ENCODE assay signal across 29 cellular contexts in genomic region chr12:9087087-9087835, GRCh38. TPM values are rescaled to one million over a fixed set of nuclear protein-coding genes. Genes with fewer than 3 reads are reported as not detected.
DNase-seq lines count a peak whose midpoint lies in the region; ATAC-seq, FAIRE-seq and TF ChIP-seq lines count a peak whose summit lies in the region.
"Had no signal": no experiment of that assay in that cellular context is flagged by ENCODE, and none has a peak within 500 bp of the region (broad histone marks: within the 10 kb centered on the region; RNA-seq: fewer than 3 reads in every experiment).

No MANE protein-coding gene starts in this region.

- no peaks in the 10 kb centered on the region for H3K36me3 ChIP-seq in CD8-positive, alpha-beta memory T cell (ENCODE audit: insufficient read depth, low read length)
- H3K36me3 ChIP-seq in small intestine (ENCODE audit: control insufficient read depth in 2 of 2, insufficient read depth in 2 of 2, low read length in 2 of 2): peaks cover 0 to 2% of the 10 kb centered on the region in 2 donors

- no peaks in the 10 kb centered on the region for H3K9me3 ChIP-seq in CD8-positive, alpha-beta memory T cell (ENCODE audit: low read length)
- H3K9me3 ChIP-seq in small intestine (ENCODE audit: control insufficient read depth, low read depth): no peaks in the 10 kb centered on the region

- no peak overlapping the region for H3K4me3 Mint-ChIP-seq in activated T-cell treated with anti-CD3 and anti-CD28 coated beads, Interleukin-2, amount 50 U/mL, for 72 hours
- H3K4me3 Mint-ChIP-seq in CD8-positive, alpha-beta memory T cell: no peak overlapping the region
- H3K4me3 Mint-ChIP-seq in effector memory CD8-positive, alpha-beta T cell: no peak overlapping the region
- H3K4me3 Mint-ChIP-seq: B cell; CD4-positive, alpha-beta T cell; CD8-positive, alpha-beta T cell had no signal

- peak; percentile 19 for FAIRE-seq in small intestine (lab: Jason Lieb, UNC)
- FAIRE-seq: A549, GM12891, GM19239 had no signal

- peak overlapping the region; percentile 62 for H3K27ac Mint-ChIP-seq in activated T-cell treated with anti-CD3 and anti-CD28 coated beads, Interleukin-2, amount 50 U/mL, for 72 hours
- H3K27ac Mint-ChIP-seq in CD8-positive, alpha-beta memory T cell: peak overlapping the region in 5 of 8 donors; percentile 9 to 86 (median 40)
- H3K27ac Mint-ChIP-seq in effector memory CD8-positive, alpha-beta T cell: peak overlapping the region; percentile 4 to 74
- H3K27ac Mint-ChIP-seq: B cell; CD4-positive, alpha-beta T cell had no signal

- POLR2A ChIA-PET in CD8-positive, alpha-beta memory T cell (lab: Charles Lee): no interaction called here

- no peaks in the 10 kb centered on the region for H3K27me3 ChIP-seq in CD8-positive, alpha-beta memory T cell (ENCODE audit: insufficient read depth, low read length, poor library complexity, severe bottlenecking)
- H3K27me3 ChIP-seq in small intestine (ENCODE audit: control insufficient read depth in 2 of 2, insufficient read depth in 2 of 2, low read length in 2 of 2): no peaks in the 10 kb centered on the region
- H3K27me3 ChIP-seq: BLaER1 treated with 17β-estradiol and CSF1 and Interleukin-3, amounts not matched to agents 10 nM and 100 nM had no signal

- no peaks in the 10 kb centered on the region for H3K4me1 Mint-ChIP-seq in activated T-cell treated with anti-CD3 and anti-CD28 coated beads, Interleukin-2, amount 50 U/mL, for 72 hours (ENCODE audit: low read depth)
- peaks cover 28 to 36% (median 35%) of the 10 kb centered on the region in 3 donors for H3K4me1 Mint-ChIP-seq in CD8-positive, alpha-beta memory T cell
- H3K4me1 Mint-ChIP-seq in effector memory CD8-positive, alpha-beta T cell (ENCODE audit: low read depth in 2 of 2): peaks cover 11 to 23% of the 10 kb centered on the region in 2 donors
- H3K4me1 Mint-ChIP-seq: B cell had no signal

- no peaks in the 10 kb centered on the region for H3K27me3 Mint-ChIP-seq in activated T-cell treated with anti-CD3 and anti-CD28 coated beads, Interleukin-2, amount 50 U/mL, for 72 hours (ENCODE audit: low read depth)
- peaks cover 0 to 4% of the 10 kb centered on the region in 2 donors for H3K27me3 Mint-ChIP-seq in CD8-positive, alpha-beta memory T cell
- H3K27me3 Mint-ChIP-seq in effector memory CD8-positive, alpha-beta T cell: no peaks in the 10 kb centered on the region
- H3K27me3 Mint-ChIP-seq: B cell; CD4-positive, alpha-beta T cell had no signal

- ATAC-seq in activated T-cell treated with anti-CD3 and anti-CD28 coated beads, Interleukin-2, amount 50 U/mL, for 72 hours (replicated peaks in 1 of 2): no peak
- ATAC-seq in effector memory CD8-positive, alpha-beta T cell (replicated peaks): no peak
- ATAC-seq in esophagus mucosa (no peak), GM19452 (IDR thresholded peaks at IDR 0.05; ENCODE audit: unreplicated experiment) (no peak)
- ATAC-seq: A549; CD8-positive, alpha-beta T cell had no signal

- CTCF ChIA-PET in CD8-positive, alpha-beta memory T cell (lab: Charles Lee): no interaction called here

- no peak overlapping the region for H3K27ac ChIP-seq in CD8-positive, alpha-beta memory T cell (ENCODE audit: low read depth, low read length)
- H3K27ac ChIP-seq in small intestine (ENCODE audit: low read depth in 1 of 2, low read length in 1 of 2): no peak overlapping the region
- H3K27ac ChIP-seq: 22Rv1; A549; BLaER1 treated with 17β-estradiol and CSF1 and Interleukin-3, amounts not matched to agents 10 nM and 100 nM; C4-2B had no signal

- H3K4me1 ChIP-seq in CD8-positive, alpha-beta memory T cell (ENCODE audit: insufficient read depth, low read length): no peaks in the 10 kb centered on the region
- H3K4me1 ChIP-seq in small intestine (ENCODE audit: control insufficient read depth in 2 of 2, insufficient read depth in 1 of 2, low read depth in 1 of 2, low read length in 1 of 2): no peaks in the 10 kb centered on the region
- H3K4me1 ChIP-seq: A549 had no signal

- no peak for TF ChIP-seq CTCF in GM10266 (IDR thresholded peaks at IDR 0.05; ENCODE audit: control insufficient read depth, insufficient read depth, low read depth, missing control alignments)

- H3K36me3 Mint-ChIP-seq in activated T-cell treated with anti-CD3 and anti-CD28 coated beads, Interleukin-2, amount 50 U/mL, for 72 hours (ENCODE audit: insufficient read depth in 2 of 2): peaks cover 5 to 9% of the 10 kb centered on the region in 2 donors
- H3K36me3 Mint-ChIP-seq in CD8-positive, alpha-beta memory T cell: peaks cover 11 to 24% (median 20%) of the 10 kb centered on the region in 3 donors
- peaks cover 14% of the 10 kb centered on the region for H3K36me3 Mint-ChIP-seq in effector memory CD8-positive, alpha-beta T cell (ENCODE audit: insufficient read depth)

- H3K9me3 Mint-ChIP-seq in activated T-cell treated with anti-CD3 and anti-CD28 coated beads, Interleukin-2, amount 50 U/mL, for 72 hours: peaks cover 4 to 7% of the 10 kb centered on the region in 2 donors
- peaks cover 0 to 23% (median 10%) of the 10 kb centered on the region in 5 donors for H3K9me3 Mint-ChIP-seq in CD8-positive, alpha-beta memory T cell
- peaks cover 2 to 19% of the 10 kb centered on the region in 2 donors for H3K9me3 Mint-ChIP-seq in effector memory CD8-positive, alpha-beta T cell

- no peak overlapping the region for H3K4me3 ChIP-seq in CD8-positive, alpha-beta memory T cell (ENCODE audit: low read length)
- no peak overlapping the region for H3K4me3 ChIP-seq in small intestine (ENCODE audit: low read depth in 1 of 2, low read length in 2 of 2)
- H3K4me3 ChIP-seq: A549; BLaER1 treated with 17β-estradiol and CSF1 and Interleukin-3, amounts not matched to agents 10 nM and 100 nM had no signal

- DNase-seq in activated T-cell treated with anti-CD3 and anti-CD28 coated beads, Interleukin-2, amount 50 U/mL, for 72 hours: no peak
- no peak for DNase-seq in activated T-cell treated with anti-CD3 and anti-CD28 coated beads, Interleukin-2, amount 50 U/mL, for 48 hours
- DNase-seq in CD8-positive, alpha-beta memory T cell: no peak
- no peak for DNase-seq in effector memory CD8-positive, alpha-beta T cell
- DNase-seq in small intestine (no peak), GM10266 (ENCODE audit: extremely low spot score) (no peak)
- DNase-seq: AML-193; CD4-positive, alpha-beta T cell; CD8-positive, alpha-beta T cell; COR-L47; DMS 273 treated with DMSO at 0.1 percent for 48 hours; DMS153; DMS53; DMS79; DND-41; EL; GDM1 had no signal

RNA-seq across cellular contexts. Expression of gene A2M, which starts 28.5 kb away (rescaled TPM):
- under 1 TPM in 1 of 2 donors, not detected in 1; 0.60 TPM for total RNA-seq in activated T-cell treated with anti-CD3 and anti-CD28 coated beads, Interleukin-2, amount 50 U/mL, for 72 hours
- total RNA-seq in CD8-positive, alpha-beta memory T cell: 1 to 10 TPM; 1.4 to 1.6 TPM
- polyA plus RNA-seq in CD8-positive, alpha-beta memory T cell: 2.2 TPM
- polyA plus RNA-seq in small intestine: 10 to 100 TPM in 2 of 3 donors, 1 to 10 TPM in 1; 4.7 to 93.5 (median 24.9) TPM
- total RNA-seq in esophagus mucosa: 86.9 TPM
- total RNA-seq: A172; B cell; CD4-positive, alpha-beta T cell; CD8-positive, alpha-beta T cell; Daoy; G401 had no signal
- polyA plus RNA-seq: A549 had no signal

Comparison
In these comparisons a context has a peak if more than half of its experiments do, and no peak if none do; other contexts are left out.
1. RNA of gene A2M, which starts 28.5 kb away (total RNA-seq): 86.9 TPM in esophagus mucosa (single experiment); 1.4 to 1.6 TPM in CD8-positive, alpha-beta memory T cell and 0.60 TPM in activated T-cell treated with anti-CD3 and anti-CD28 coated beads, Interleukin-2, amount 50 U/mL, for 72 hours; every median in the first group is over 10 times any median in the second.
2. Peak in every context shown above with its lines, with median percentiles within 50 percentile points of each other: H3K27ac Mint-ChIP-seq.